ENCODE assay signal across 8 cellular contexts in genomic region chr3:124730129-124730919, GRCh38. TPM values are rescaled to one million over a fixed set of nuclear protein-coding genes. Genes with fewer than 3 reads are reported as not detected.
A peak's percentile ranks its signal among the peaks of the same experiment; 100 is the strongest.
DNase-seq lines count a peak whose midpoint lies in the region; ATAC-seq and TF ChIP-seq lines count a peak whose summit lies in the region.

TSS of gene UMPS (plus strand) at chr3:124730452. CDS start at chr3:124730472, 20 bp downstream.

- dilution Hi-C loops in IMR-90 (cut with HindIII; ENCODE audit: low sequenced_read_pairs, unreplicated experiment) = no loop called here

- H4K5ac ChIP-seq in IMR-90 (ENCODE audit: low read depth, low read length) = peak within 1 kb of the TSS; percentile 91

- TF ChIP-seq CTCF in IMR-90 (conservative IDR thresholded peaks at IDR 0.05; ENCODE audit: low read depth, low read length) (no peak), OCI-LY7 (conservative IDR thresholded peaks at IDR 0.05; ENCODE audit: low read length) (no peak)

- H2AK9ac ChIP-seq in IMR-90 (replicated peaks; ENCODE audit: low read depth, low read length, poor library complexity) = peak within 1 kb of the TSS; percentile 98

- CTCF ChIA-PET in IMR-90 (lab: Yijun Ruan, JAX) (no interaction called here), OCI-LY7 (lab: Charles Lee; ENCODE audit: unreplicated experiment) (no interaction called here)

- H3K27ac ChIP-seq in IMR-90 (ENCODE audit: insufficient read depth, low read length) = peak within 1 kb of the TSS; percentile 67
- peak within 1 kb of the TSS; percentile 43 for H3K27ac ChIP-seq in OCI-LY7 (ENCODE audit: low read depth, low read length, poor library complexity, severe bottlenecking)
- peak within 1 kb of the TSS; percentile 10 to 71 for H3K27ac ChIP-seq in mucosa of rectum (ENCODE audit: low read depth in 2 of 2, low read length in 2 of 2)

- peak; percentile 96 for ATAC-seq in GM21526 (IDR thresholded peaks at IDR 0.05; ENCODE audit: low FRiP score, unreplicated experiment)
- peak; percentile 98 for ATAC-seq in IMR-90 (ENCODE audit: low read depth)

- H3K4me3 ChIP-seq in IMR-90 (ENCODE audit: insufficient read depth, low read depth, low read length) (peak within 1 kb of the TSS; percentile 72), OCI-LY7 (ENCODE audit: low read depth, low read length, poor library complexity, severe bottlenecking) (peak within 1 kb of the TSS; percentile 90), mucosa of rectum (ENCODE audit: low read length in 2 of 2) (peak within 1 kb of the TSS; percentile 96 to 100)

- peaks cover 48% of the 10 kb centered on the region for H3K79me2 ChIP-seq in OCI-LY7 (ENCODE audit: insufficient read depth, low read depth, low read length)

- H2AFZ ChIP-seq in IMR-90 (replicated peaks; ENCODE audit: low read length, poor library complexity) (peak within 1 kb of the TSS; percentile 96), OCI-LY7 (ENCODE audit: low read length) (peak within 1 kb of the TSS; percentile 95)

- intact Hi-C loops in IMR-90 (cut with micrococcal nuclease) = loop anchor here (2.0 kb wide), 1 partner anchor 42 kb away; no protein-coding TSS in a partner anchor
- intact Hi-C loops in OCI-LY7 (cut with micrococcal nuclease; ENCODE audit: unreplicated experiment) = loop anchor here (10.0 kb wide), 1 partner anchor 864 kb away; the partner anchor contains the start of gene OSBPL11

- TF ChIP-seq RAD21 in IMR-90 (IDR thresholded peaks at IDR 0.05; ENCODE audit: low read length) = no peak

- H3K18ac ChIP-seq in IMR-90 (ENCODE audit: low read depth, low read length) = peak within 1 kb of the TSS; percentile 55

- H3K4me2 ChIP-seq in IMR-90 (ENCODE audit: low read depth, low read length) (peak within 1 kb of the TSS; percentile 71), OCI-LY7 (ENCODE audit: low read length) (peak within 1 kb of the TSS; percentile 97)

- 0% methylated on average over 18 of the region's 44 CpGs; no CpG with 5 or more reads in 1 of the 2 experiments for WGBS in IMR-90 (ENCODE audit: extremely low coverage in 2 of 2, insufficient read length in 1 of 2), 2 experiments

- peak within 1 kb of the TSS; percentile 57 for H2BK120ac ChIP-seq in IMR-90 (ENCODE audit: low read depth, low read length)

- H3K36me3 ChIP-seq in IMR-90 (ENCODE audit: control insufficient read depth, insufficient read depth, low read length) (no peaks in the 10 kb centered on the region; the same call in 1 of the 2 replicates), OCI-LY7 (ENCODE audit: insufficient read depth, low read length) (peaks cover 36% of the 10 kb centered on the region), mucosa of rectum (ENCODE audit: control insufficient read depth in 2 of 2, insufficient read depth in 2 of 2, low read length in 2 of 2) (peaks cover 0 to 8% of the 10 kb centered on the region in 2 donors)

- H3K14ac ChIP-seq in IMR-90 (replicated peaks; ENCODE audit: low read depth, low read length) = peak within 1 kb of the TSS; percentile 94

- H4K91ac ChIP-seq in IMR-90 (ENCODE audit: insufficient read depth, low read depth, low read length) = peak within 1 kb of the TSS; percentile 97

- H4K20me1 ChIP-seq in IMR-90 (ENCODE audit: insufficient read depth, low read length) (no peaks in the 10 kb centered on the region; the same call in 1 of the 2 replicates), OCI-LY7 (ENCODE audit: insufficient read depth, low read length) (peaks cover 16% of the 10 kb centered on the region; the same call in 1 of the 2 replicates)

- peak within 1 kb of the TSS; percentile 87 for H3K4ac ChIP-seq in IMR-90 (ENCODE audit: low read depth, low read length)

- H2BK5ac ChIP-seq in IMR-90 (ENCODE audit: low read depth, low read length, poor library complexity, severe bottlenecking) = peak within 1 kb of the TSS; percentile 58

- POLR2A ChIA-PET in IMR-90 (lab: Charles Lee; ENCODE audit: unreplicated experiment) = no interaction called here
- POLR2A ChIA-PET in OCI-LY7 (lab: Charles Lee) = interaction anchor here (0.9 to 2.2 kb wide), 2 partner anchors 9 to 18 kb away, joined by 3 to 8 read pairs; no protein-coding TSS in a partner anchor

- DNase-seq in DMS 273 (lab: John Stamatoyannopoulos, UW; ENCODE audit: unreplicated experiment) = peak; percentile 97
- DNase-seq in IMR-90 = peak; percentile 73
- DNase-seq in OCI-LY7 (ENCODE audit: low spot score) = peak; percentile 90
- DNase-seq in activated T-cell treated with anti-CD3 and anti-CD28 coated beads for 4 hours = peak; percentile 92
- DNase-seq in erythroblast (lab: John Stamatoyannopoulos, UW) = peak; percentile 92
- peak; percentile 97 for DNase-seq in stimulated activated CD8-positive, alpha-beta memory T cell treated with anti-CD3 and anti-CD28 coated beads, Interleukin-4, amount 100 ng/mL, for 48 hours

- H3K9ac ChIP-seq in IMR-90 (ENCODE audit: low read depth, low read length) (peak within 1 kb of the TSS; percentile 91), mucosa of rectum (ENCODE audit: low read depth in 1 of 2, low read length in 2 of 2) (peak within 1 kb of the TSS; percentile 92 to 96)

- no peaks in the 10 kb centered on the region for H3K9me2 ChIP-seq in OCI-LY7 (ENCODE audit: insufficient read depth, low read length)

- TF ChIP-seq POLR2A in IMR-90 (IDR thresholded peaks at IDR 0.05; ENCODE audit: low read depth, low read length) (peak; percentile 64; the same call in 1 of the 2 replicates), erythroblast (IDR thresholded peaks at IDR 0.05; ENCODE audit: low read length) (peak; percentile 87)

- H3K27me3 ChIP-seq in IMR-90 (ENCODE audit: control insufficient read depth, insufficient read depth, low read length) (peaks cover 4% of the 10 kb centered on the region; the same call in 1 of the 2 replicates), mucosa of rectum (ENCODE audit: control insufficient read depth in 2 of 2, insufficient read depth in 2 of 2, low read length in 2 of 2) (peaks cover 0 to 3% of the 10 kb centered on the region in 2 donors)

- H3K23ac ChIP-seq in IMR-90 (ENCODE audit: low read depth, low read length) = peak within 1 kb of the TSS; percentile 88

- H3K4me1 ChIP-seq in IMR-90 (ENCODE audit: control insufficient read depth, insufficient read depth, low read length) (no peaks in the 10 kb centered on the region), OCI-LY7 (ENCODE audit: insufficient read depth, low read length, poor library complexity, severe bottlenecking) (peaks cover 26% of the 10 kb centered on the region), mucosa of rectum (ENCODE audit: control insufficient read depth in 2 of 2, insufficient read depth in 2 of 2, low read length in 2 of 2) (peaks cover 10 to 12% of the 10 kb centered on the region in 2 donors)

- in situ Hi-C loops in IMR-90 (cut with MboI; ENCODE audit: low sequenced_read_pairs) = loop anchor here (25.0 kb wide), 1 partner anchor 832 kb away; no protein-coding TSS in a partner anchor

- 0 out of 3 replicates have a peak within 1 kb of the TSS, but pooled peaks have one; percentile 49 for H2BK15ac ChIP-seq in IMR-90 (ENCODE audit: low read depth, low read length)

- peak within 1 kb of the TSS; percentile 90 for H2AK5ac ChIP-seq in IMR-90 (ENCODE audit: low read depth, low read length)

- BruUV-seq in IMR-90 (replicated peaks; lab: Mats Ljungman, UMichigan) (no TSS peak), OCI-LY7 (replicated peaks; lab: Mats Ljungman, UMichigan) (no TSS peak)

- H3K9me1 ChIP-seq in IMR-90 (ENCODE audit: insufficient read depth, low read length) = peaks cover 3% of the 10 kb centered on the region; the same call in 1 of the 2 replicates

- H2BK20ac ChIP-seq in IMR-90 (ENCODE audit: low read depth, low read length) = no peak within 1 kb of the TSS

- H3K79me1 ChIP-seq in IMR-90 (ENCODE audit: low read depth in 1 of 2, low read length in 2 of 2) = peaks cover 22 to 37% of the 10 kb centered on the region in 2 experiments

- H4K8ac ChIP-seq in IMR-90 (ENCODE audit: low read depth in 2 of 2, low read length in 2 of 2) = peak within 1 kb of the TSS; percentile 98 to 100

- no peaks in the 10 kb centered on the region for H3K9me3 ChIP-seq in IMR-90 (ENCODE audit: control insufficient read depth, insufficient read depth, low read length)
- no peaks in the 10 kb centered on the region for H3K9me3 ChIP-seq in OCI-LY7 (ENCODE audit: low read length)
- no peaks in the 10 kb centered on the region for H3K9me3 ChIP-seq in mucosa of rectum (ENCODE audit: control insufficient read depth in 2 of 2, low read length in 2 of 2)

- H3K56ac ChIP-seq in IMR-90 (ENCODE audit: extremely low read depth, insufficient read depth, low read length) = peak within 1 kb of the TSS; percentile 72

TF ChIP-seq in IMR-90, 13 proteins besides CTCF, POLR2A, EP300 and RAD21 (continues in another document):
- TF ChIP-seq CEBPB (IDR thresholded peaks at IDR 0.05; ENCODE audit: low read depth, low read length) (0 out of 2 replicates have a peak, but pooled peaks have one; percentile 6), USF2 (IDR thresholded peaks at IDR 0.05; ENCODE audit: low read depth, low read length) (no peak), ELK1 (IDR thresholded peaks at IDR 0.05; ENCODE audit: borderline replicate concordance, low read depth, low read length) (no peak), MXI1 (IDR thresholded peaks at IDR 0.05; ENCODE audit: borderline replicate concordance, low read depth, low read length) (peak; percentile 72), MAFK (IDR thresholded peaks at IDR 0.05; ENCODE audit: low read depth, low read length) (no peak), SMC3 (IDR thresholded peaks at IDR 0.05; ENCODE audit: low read depth, low read length) (no peak), RCOR1 (IDR thresholded peaks at IDR 0.05; ENCODE audit: insufficient replicate concordance, low read length) (no peak)

RNA-seq across cellular contexts. Expression of gene UMPS, which starts in this region (rescaled TPM):
- total RNA-seq in IMR-90 (2012; rRNA removed) (26.7 and 40.5 TPM in 2 replicates), OCI-LY7 (2022) (29.3 and 62.7 TPM in 2 replicates)
- polyA plus RNA-seq in IMR-90 (2012; rRNA removed) = 18.7 and 21.5 TPM in 2 replicates
- polyA plus RNA-seq in IMR-90 (2012; cell fraction: cytosol; rRNA removed) = 6.1 and 18.4 TPM in 2 replicates
- 4.2 and 14.1 TPM in 2 replicates for polyA plus RNA-seq in IMR-90 (2012; cell fraction: nucleus; rRNA removed; ENCODE audit: low replicate concordance)
- 24.8 and 34.9 TPM in 2 replicates for total RNA-seq in OCI-LY7 (2014; rRNA removed; shearing (Covaris generic))

Comparison
In these comparisons a context has a peak if more than half of its experiments do, and no peak if none do; other contexts are left out.
1. Peak in every context shown above with its lines: DNase-seq, ATAC-seq, H3K4me3 ChIP-seq and H3K27ac ChIP-seq.